Comparison of ENCODE assay signal across 11 cellular contexts in genomic region chr11:838441-839279, GRCh38. TPM values are rescaled to one million over a fixed set of nuclear protein-coding genes. Genes with fewer than 3 reads are reported as not detected.
DNase-seq lines count a peak whose midpoint lies in the region; ATAC-seq and TF ChIP-seq lines count a peak whose summit lies in the region.
"Had no signal": no experiment of that assay in that cellular context is flagged by ENCODE, and none has a peak within 500 bp of the region (broad histone marks: within the 10 kb centered on the region; RNA-seq: fewer than 3 reads in every experiment).

No MANE protein-coding gene starts in this region.

- no peaks in the 10 kb centered on the region for H3K9me3 ChIP-seq in heart right ventricle
- H3K9me3 ChIP-seq in right atrium auricular region: no peaks in the 10 kb centered on the region
- H3K9me3 ChIP-seq in transverse colon: no peaks in the 10 kb centered on the region
- H3K9me3 ChIP-seq in smooth muscle cell (replicated peaks; ENCODE audit: low read depth): no peaks in the 10 kb centered on the region

- H2AFZ ChIP-seq in smooth muscle cell (ENCODE audit: low read depth): no peak overlapping the region

- TF ChIP-seq EP300 in transverse colon (IDR thresholded peaks at IDR 0.05; ENCODE audit: low read depth): no peak

- no peak for ATAC-seq in heart right ventricle
- ATAC-seq in HG02870 (IDR thresholded peaks at IDR 0.05; ENCODE audit: unreplicated experiment): no peak

- peaks cover 83% of the 10 kb centered on the region for H4K20me1 ChIP-seq in smooth muscle cell (ENCODE audit: low read depth)

- peak overlapping the region in 3 of 10 donors; percentile 0 to 44 (median 37) for H3K27ac ChIP-seq in heart right ventricle
- H3K27ac ChIP-seq in right atrium auricular region: peak overlapping the region in 1 of 2 donors; percentile 57
- peak overlapping the region; percentile 7 to 91 (median 32) for H3K27ac ChIP-seq in transverse colon
- no peak overlapping the region for H3K27ac ChIP-seq in smooth muscle cell (ENCODE audit: low read depth)

- peaks cover 22 to 88% (median 75%) of the 10 kb centered on the region in 9 donors for H3K4me1 ChIP-seq in heart right ventricle
- peaks cover 0 to 81% of the 10 kb centered on the region in 2 donors for H3K4me1 ChIP-seq in right atrium auricular region
- H3K4me1 ChIP-seq in transverse colon: peaks cover 25 to 87% (median 60%) of the 10 kb centered on the region in 4 donors
- H3K4me1 ChIP-seq in smooth muscle cell (ENCODE audit: low read depth): peaks cover 14% of the 10 kb centered on the region

- H3K27me3 ChIP-seq in heart right ventricle (no peaks in the 10 kb centered on the region), right atrium auricular region (no peaks in the 10 kb centered on the region), transverse colon (peaks cover 7% of the 10 kb centered on the region), smooth muscle cell (ENCODE audit: low read depth) (no peaks in the 10 kb centered on the region)

- no peak overlapping the region for H3K4me2 ChIP-seq in smooth muscle cell

- in situ Hi-C loops in transverse colon (cut with MboI; ENCODE audit: low pct_ligation_motif_present in 1 of 4, low pct_unique_long_range_greater_than_20kb in 1 of 4, low sequenced_read_pairs in 3 of 4): no loop called here

- H3K79me2 ChIP-seq in smooth muscle cell (ENCODE audit: low read depth): peaks cover 43% of the 10 kb centered on the region

- H3K36me3 ChIP-seq in heart right ventricle (peaks cover 0 to 56% (median 44%) of the 10 kb centered on the region in 9 donors), right atrium auricular region (peaks cover 51% of the 10 kb centered on the region), transverse colon (peaks cover 0 to 16% (median 6%) of the 10 kb centered on the region in 4 donors), smooth muscle cell (ENCODE audit: low read depth) (no peaks in the 10 kb centered on the region)

- intact Hi-C loops in heart right ventricle (cut with DNase I) (no loop called here), transverse colon (cut with DNase I; ENCODE audit: low total_unique reads) (no loop called here)

- TF ChIP-seq CTCF in heart right ventricle (IDR thresholded peaks at IDR 0.05) (peak in 5 of 9 donors; percentile 17 to 24 (median 22)), right atrium auricular region (IDR thresholded peaks at IDR 0.05) (peak in 1 of 2 donors; percentile 14), epithelial cell of proximal tubule (conservative IDR thresholded peaks at IDR 0.05; ENCODE audit: low read depth, low read length) (peak; percentile 25), transverse colon (IDR thresholded peaks at IDR 0.05) (peak in 3 of 5 experiments; percentile 21 to 34 (median 33)), smooth muscle cell (IDR thresholded peaks at IDR 0.05; ENCODE audit: borderline replicate concordance, insufficient read depth, poor library complexity, severe bottlenecking) (no peak)

- H3K4me3 ChIP-seq in heart right ventricle (no peak overlapping the region), right atrium auricular region (no peak overlapping the region), epithelial cell of proximal tubule (ENCODE audit: low read depth, low read length) (no peak overlapping the region), transverse colon (no peak overlapping the region), smooth muscle cell (no peak overlapping the region)

- peak; percentile 19 for TF ChIP-seq POLR2A in transverse colon (IDR thresholded peaks at IDR 0.05)

- no peak overlapping the region for H3K9ac ChIP-seq in smooth muscle cell (ENCODE audit: low read depth)

- 46% methylated on average over 17 of the region's 17 CpGs for WGBS in heart right ventricle, 2 donors
- WGBS in transverse colon (ENCODE audit: low coverage in 1 of 2), 2 donors: 55% methylated on average over 15 of the region's 17 CpGs; no CpG with 5 or more reads in 1 of the 2 donors
- 68% methylated on average over 14 of the region's 17 CpGs for WGBS in smooth muscle cell (ENCODE audit: low lambda C conversion rate)

- DNase-seq in heart right ventricle (no peak), right atrium auricular region (ENCODE audit: low spot score) (no peak), epithelial cell of proximal tubule (ENCODE audit: low read depth) (no peak), transverse colon (peak; percentile 40), smooth muscle cell (lab: John Stamatoyannopoulos, UW; ENCODE audit: unreplicated experiment) (no peak), anterior cingulate cortex (lab: John Stamatoyannopoulos, UW) (no peak)
- DNase-seq: activated CD4-positive, alpha-beta memory T cell treated with anti-CD3 and anti-CD28 coated beads, Interleukin-2, amount 10 ng/mL, durations not matched to agents 7 days and 5 days; CD4-positive, CD25-positive, alpha-beta regulatory T cell; Right ventricle myocardium superior had no signal

- peaks cover 23% of the 10 kb centered on the region for H3F3A ChIP-seq in smooth muscle cell (ENCODE audit: low read depth)

TF ChIP-seq in PFSK-1, 5 proteins besides CTCF, POLR2A, EP300 and RAD21:
- peak; percentile 14; the same call in 1 of the 2 replicates for TF ChIP-seq SIN3A (IDR thresholded peaks at IDR 0.05; ENCODE audit: borderline replicate concordance, insufficient read depth, low read length)
- TF ChIP-seq TAF1 (IDR thresholded peaks at IDR 0.05; ENCODE audit: borderline replicate concordance, insufficient read depth, low read length): no peak; the same call in 1 of the 2 replicates

RNA-seq across cellular contexts. Expression of gene POLR2L, which starts 3.7 kb away (rescaled TPM):
- total RNA-seq in heart right ventricle (100 to 1,000 TPM; 194 to 279 (median 234) TPM), right atrium auricular region (100 to 1,000 TPM in 1 of 2 donors, 10 to 100 TPM in 1; 54.5 to 132 TPM), epithelial cell of proximal tubule (166 and 213 TPM in 2 replicates), transverse colon (10 to 100 TPM in 3 of 4 donors, 1 to 10 TPM in 1; 9.7 to 66.6 (median 32.7) TPM), smooth muscle cell (38.0 and 51.4 TPM in 2 replicates)
- polyA plus RNA-seq in heart right ventricle (100 to 1,000 TPM; 148 to 279 TPM), smooth muscle cell (380 and 446 TPM in 2 replicates)
- polyA plus RNA-seq in PFSK-1 (2012; ENCODE audit: insufficient read length, low read depth): 518 TPM

RNA-seq across cellular contexts. Expression of gene TSPAN4, which starts 4.0 kb away (rescaled TPM):
- total RNA-seq in heart right ventricle: 10 to 100 TPM; 22.2 to 46.4 (median 26.9) TPM
- 10 to 100 TPM; 44.4 to 66.5 TPM for polyA plus RNA-seq in heart right ventricle
- total RNA-seq in right atrium auricular region: 10 to 100 TPM; 37.2 to 81.0 TPM
- 307 TPM for polyA plus RNA-seq in PFSK-1 (2012; ENCODE audit: insufficient read length, low read depth)
- 118 and 188 TPM in 2 replicates for total RNA-seq in epithelial cell of proximal tubule
- total RNA-seq in transverse colon: 10 to 100 TPM; 25.1 to 75.0 (median 32.4) TPM
- total RNA-seq in smooth muscle cell: 50.2 and 68.2 TPM in 2 replicates
- 153 and 179 TPM in 2 replicates for polyA plus RNA-seq in smooth muscle cell

RNA-seq across cellular contexts. Expression of gene CD151, which starts 5.9 kb away (rescaled TPM):
- total RNA-seq in heart right ventricle (100 to 1,000 TPM; 286 to 668 (median 466) TPM), right atrium auricular region (100 to 1,000 TPM; 322 to 710 TPM), epithelial cell of proximal tubule (538 and 626 TPM in 2 replicates), transverse colon (100 to 1,000 TPM; 252 to 650 (median 429) TPM), smooth muscle cell (214 and 256 TPM in 2 replicates)
- polyA plus RNA-seq in heart right ventricle (100 to 1,000 TPM; 444 to 684 TPM), smooth muscle cell (391 and 469 TPM in 2 replicates)
- 310 TPM for polyA plus RNA-seq in PFSK-1 (2012; ENCODE audit: insufficient read length, low read depth)

RNA-seq across cellular contexts. Expression of gene CRACR2B, which starts 10.9 kb away (rescaled TPM):
- total RNA-seq in heart right ventricle (10 to 100 TPM; 11.4 to 23.0 (median 17.0) TPM), right atrium auricular region (10 to 100 TPM; 15.6 to 29.7 TPM), epithelial cell of proximal tubule (21.0 and 55.7 TPM in 2 replicates), transverse colon (100 to 1,000 TPM in 3 of 4 donors, 10 to 100 TPM in 1; 82.7 to 373 (median 210) TPM), smooth muscle cell (0.36 and 2.5 TPM in 2 replicates)
- polyA plus RNA-seq in heart right ventricle (10 to 100 TPM; 11.5 to 72.3 TPM), smooth muscle cell (0.10 and 10.5 TPM in 2 replicates)
- 4.6 TPM for polyA plus RNA-seq in PFSK-1 (2012; ENCODE audit: insufficient read length, low read depth)

RNA-seq across cellular contexts. Expression of gene PNPLA2, which starts 19.9 kb away (rescaled TPM):
- total RNA-seq in heart right ventricle (100 to 1,000 TPM; 183 to 359 (median 251) TPM), right atrium auricular region (100 to 1,000 TPM in 1 of 2 donors, 10 to 100 TPM in 1; 94.4 to 123 TPM), epithelial cell of proximal tubule (19.1 and 34.7 TPM in 2 replicates), transverse colon (100 to 1,000 TPM in 3 of 4 donors, 10 to 100 TPM in 1; 61.7 to 821 (median 134) TPM), smooth muscle cell (12.4 and 14.8 TPM in 2 replicates)
- polyA plus RNA-seq in heart right ventricle (100 to 1,000 TPM; 114 to 148 TPM), smooth muscle cell (26.4 and 33.8 TPM in 2 replicates)
- 135 TPM for polyA plus RNA-seq in PFSK-1 (2012; ENCODE audit: insufficient read length, low read depth)
